In genomic region chr4:4428966-4429875, GRCh38 we compare ENCODE assay signal across 13 cellular contexts.
"Had no signal": no experiment of that assay in that cellular context is flagged by ENCODE, and none has a peak within 500 bp of the region (broad histone marks: within the 10 kb centered on the region; RNA-seq: fewer than 3 reads in every experiment).

No MANE protein-coding gene starts in this region.

- DNase-seq: activated CD4-positive, alpha-beta memory T cell treated with anti-CD3 and anti-CD28 coated beads, Interleukin-2, amount 10 ng/mL, durations not matched to agents 7 days and 5 days; activated CD4-positive, CD25-positive, alpha-beta regulatory T cell treated with anti-CD3 and anti-CD28 coated beads, Interleukin-2, amount 50 U/mL, for 72 hours; activated gamma-delta T cell; activated T-cell treated with anti-CD3 and anti-CD28 coated beads, Interleukin-2, amount 50 U/mL, for 48 hours; esophagus squamous epithelium; foreskin keratinocyte; right cardiac atrium; small intestine; T-helper 2 cell had no signal

- H3K4me3 Mint-ChIP-seq: activated CD4-positive, alpha-beta memory T cell treated with anti-CD3 and anti-CD28 coated beads, Interleukin-2, amount 10 ng/mL, durations not matched to agents 7 days and 5 days; activated naive CD8-positive, alpha-beta T cell; stimulated activated effector memory CD8-positive, alpha-beta T cell treated with anti-CD3 and anti-CD28 coated beads, Interleukin-12 subunit alpha, Interleukin-12 subunit beta, amount 100 ng/mL, for 72 hours had no signal

- H3K4me1 ChIP-seq: esophagus squamous epithelium, parathyroid adenoma, tibial nerve had no signal

- H3K9me3 ChIP-seq: esophagus squamous epithelium, tibial nerve had no signal

- ATAC-seq: foreskin keratinocyte; right cardiac atrium; stimulated activated effector memory CD8-positive, alpha-beta T cell treated with anti-CD3 and anti-CD28 coated beads, Interleukin-12 subunit alpha, Interleukin-12 subunit beta, amount 100 ng/mL, for 72 hours had no signal

- H3K27ac ChIP-seq: esophagus squamous epithelium, foreskin keratinocyte, parathyroid adenoma, tibial nerve had no signal

- FAIRE-seq: small intestine had no signal

- H3K27ac Mint-ChIP-seq: activated CD4-positive, alpha-beta memory T cell treated with anti-CD3 and anti-CD28 coated beads, Interleukin-2, amount 10 ng/mL, durations not matched to agents 7 days and 5 days; activated naive CD8-positive, alpha-beta T cell; stimulated activated effector memory CD8-positive, alpha-beta T cell treated with anti-CD3 and anti-CD28 coated beads, Interleukin-12 subunit alpha, Interleukin-12 subunit beta, amount 100 ng/mL, for 72 hours had no signal

- H3K4me3 ChIP-seq: esophagus squamous epithelium, tibial nerve had no signal

- H3K27me3 ChIP-seq: esophagus squamous epithelium, foreskin keratinocyte, tibial nerve had no signal

- H3K27me3 Mint-ChIP-seq: activated CD4-positive, alpha-beta memory T cell treated with anti-CD3 and anti-CD28 coated beads, Interleukin-2, amount 10 ng/mL, durations not matched to agents 7 days and 5 days; activated naive CD8-positive, alpha-beta T cell had no signal
